In the genomic region with DNA sequence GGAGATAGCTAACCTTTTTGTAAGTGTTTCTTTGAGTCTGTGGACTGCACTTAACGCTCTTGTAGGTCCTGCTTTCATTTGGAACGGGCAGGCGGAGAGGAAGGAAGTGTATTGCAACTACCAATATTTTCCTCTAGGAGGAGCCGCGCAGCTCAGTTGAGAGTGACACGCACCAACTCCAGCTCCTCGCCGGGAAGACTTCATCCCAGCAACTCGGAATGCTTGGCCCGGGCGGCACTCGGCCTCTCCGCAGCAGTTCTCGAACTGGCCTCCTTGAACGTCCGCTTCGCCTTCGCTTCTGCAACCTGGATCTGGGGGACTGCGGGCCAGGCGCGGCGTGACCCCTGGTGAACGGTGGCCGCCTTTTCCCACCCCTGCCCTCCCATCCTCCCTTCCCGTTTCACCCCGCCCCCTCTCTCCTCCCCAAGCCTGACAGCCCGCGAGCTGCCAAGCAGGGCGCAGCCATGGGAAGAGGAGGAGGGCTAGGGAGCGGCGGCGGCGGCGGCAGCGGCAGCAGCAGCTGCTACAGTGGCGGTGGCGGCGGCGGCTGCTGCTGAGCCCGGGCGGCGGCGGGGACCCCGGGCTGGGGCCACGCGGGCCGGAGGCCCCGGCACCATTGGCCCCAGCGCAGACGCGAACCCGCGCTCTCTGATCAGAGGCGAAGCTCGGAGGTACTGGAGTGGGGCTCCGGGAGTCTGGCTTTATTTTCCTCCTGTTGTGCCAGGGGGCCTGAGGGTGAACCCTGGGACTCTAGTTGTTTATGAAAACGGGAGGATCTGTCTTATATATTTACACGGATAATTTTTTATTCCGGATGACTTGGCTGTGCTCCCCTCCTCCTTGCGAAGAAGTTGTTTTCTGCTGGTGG, we compare ENCODE assay signal across 8 cellular contexts. TPM values are rescaled to one million over a fixed set of nuclear protein-coding genes. Genes with fewer than 3 reads are reported as not detected.
DNase-seq lines count a peak whose midpoint lies in the region; ATAC-seq and TF ChIP-seq lines count a peak whose summit lies in the region.

Gene GHR, plus strand, starts transcription at position 155 of the 868 bp plus-strand sequence. CDS start 142,436 bp downstream, outside the sequence.

- H2AFZ ChIP-seq in osteoblast (ENCODE audit: low read length), result peak within 1 kb of the TSS; percentile 97

- H3K9me3 ChIP-seq in BE2C (no peaks in the 10 kb centered on the region; the same call in 1 of the 2 replicates), osteoblast (ENCODE audit: low read depth, low read length) (no peaks in the 10 kb centered on the region)

- H3K4me3 ChIP-seq in BE2C (ENCODE audit: low read depth, low read length), result peak within 1 kb of the TSS; percentile 53
- peak within 1 kb of the TSS; percentile 71 for H3K4me3 ChIP-seq in osteoblast (ENCODE audit: insufficient read depth, low read length)

- TF ChIP-seq CTCF in BE2C (IDR thresholded peaks at IDR 0.05; ENCODE audit: low read depth, low read length) (peak; percentile 71), osteoblast (IDR thresholded peaks at IDR 0.05; ENCODE audit: extremely low read depth, low read depth, low read length) (peak; percentile 81)

- no peaks in the 10 kb centered on the region for H3K36me3 ChIP-seq in BE2C
- no peaks in the 10 kb centered on the region for H3K36me3 ChIP-seq in osteoblast (ENCODE audit: insufficient read depth, low read length)

- H3K79me2 ChIP-seq in osteoblast (ENCODE audit: insufficient read depth, low read length), result no peaks in the 10 kb centered on the region

- ATAC-seq in GM18867 (IDR thresholded peaks at IDR 0.05; ENCODE audit: unreplicated experiment), result peak; percentile 74
- peak; percentile 73 for ATAC-seq in HG03196 (IDR thresholded peaks at IDR 0.05; ENCODE audit: unreplicated experiment)

- no peak within 1 kb of the TSS for H3K27ac ChIP-seq in osteoblast (ENCODE audit: low read depth, low read length)

- intact Hi-C loops in cardiac septum (cut with DNase I), result loop anchor here (2.0 to 10.0 kb wide), 6 partner anchors 84 to 559 kb away; no protein-coding TSS in a partner anchor

- no peaks in the 10 kb centered on the region for H4K20me1 ChIP-seq in osteoblast (ENCODE audit: insufficient read depth, low read length)

- H3K27me3 ChIP-seq in BE2C, result peaks cover 28% of the 10 kb centered on the region
- H3K27me3 ChIP-seq in osteoblast (ENCODE audit: insufficient read depth, low read length), result no peaks in the 10 kb centered on the region

- no peaks in the 10 kb centered on the region for H3K4me1 ChIP-seq in BE2C
- peaks cover 8% of the 10 kb centered on the region for H3K4me1 ChIP-seq in osteoblast (ENCODE audit: insufficient read depth, low read length)

- DNase-seq in BE2C (peak; percentile 84), NCI-H446 treated with DMSO at 0.1 percent for 48 hours (lab: John Stamatoyannopoulos, UW) (peak; percentile 88), amniotic epithelial cell (ENCODE audit: low read depth) (peak; percentile 86), cardiac septum (ENCODE audit: low spot score) (peak; percentile 86), osteoblast (ENCODE audit: insufficient read length, low spot score, missing footprints) (peak; percentile 97), MV-4-11 (lab: John Stamatoyannopoulos, UW) (no peak)

- H3K4me2 ChIP-seq in osteoblast (ENCODE audit: insufficient read depth, low read length), result peak within 1 kb of the TSS; percentile 99

RNA-seq across cellular contexts. Expression of gene GHR, which starts in this region (rescaled TPM):
- 0.14 TPM for polyA plus RNA-seq in BE2C (2012; ENCODE audit: insufficient read depth, insufficient read length, low read depth)
- total RNA-seq in cardiac septum (10.4 TPM), osteoblast (5.4 and 5.6 TPM in 2 replicates)
